ENCODE assay signal across 26 cellular contexts in the genomic region with DNA sequence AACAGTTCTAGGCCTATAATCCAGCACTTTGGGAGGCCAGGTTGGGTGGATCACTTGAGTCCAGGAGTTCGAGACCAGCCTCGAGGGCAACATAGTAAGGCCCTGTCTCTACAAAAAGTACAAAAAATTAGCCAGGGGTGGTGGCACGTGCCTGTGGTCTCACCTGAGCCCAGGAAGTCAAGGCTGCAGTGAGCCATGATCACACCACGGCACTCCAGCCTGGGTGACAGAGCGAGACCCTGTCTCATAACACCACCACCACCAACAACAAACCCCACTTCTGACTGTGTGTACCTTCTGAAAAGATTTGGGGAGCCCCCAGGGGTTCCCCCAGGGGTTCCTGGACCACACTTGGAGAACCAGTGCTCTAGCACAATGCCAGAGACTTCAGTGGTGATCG. TPM values are rescaled to one million over a fixed set of nuclear protein-coding genes. Genes with fewer than 3 reads are reported as not detected.
DNase-seq lines count a peak whose midpoint lies in the region; ATAC-seq, FAIRE-seq and TF ChIP-seq lines count a peak whose summit lies in the region.
"Had no signal": no experiment of that assay in that cellular context is flagged by ENCODE, and none has a peak within 500 bp of the region (broad histone marks: within the 10 kb centered on the region; RNA-seq: fewer than 3 reads in every experiment).

No MANE protein-coding gene starts in this region.

- peaks cover 25% of the 10 kb centered on the region; the same call in 1 of the 2 replicates for H3F3A ChIP-seq in GM23248 (ENCODE audit: insufficient read depth)

- H3K36me3 ChIP-seq in GM12878 (ENCODE audit: control insufficient read depth in 2 of 2, insufficient read depth in 2 of 2, low read length in 1 of 2) (no peaks in the 10 kb centered on the region), trophoblast cell (ENCODE audit: control insufficient read depth in 1 of 2, insufficient read depth in 2 of 2, low read length in 2 of 2) (no peaks in the 10 kb centered on the region), GM23248 (ENCODE audit: low read depth) (no peaks in the 10 kb centered on the region)
- H3K36me3 ChIP-seq: left ventricle myocardium inferior, pancreas, SJCRH30, spleen, suprapubic skin, uterus had no signal

- H3K23me2 ChIP-seq in H9 (ENCODE audit: insufficient read length, low read depth, low read length, poor library complexity, severe bottlenecking), result no peaks in the 10 kb centered on the region

- no peak for TF ChIP-seq EP300 in GM12878 (IDR thresholded peaks at IDR 0.05; ENCODE audit: borderline replicate concordance in 1 of 2, control insufficient read depth in 1 of 2, low read depth in 2 of 2, low read length in 2 of 2)

- no peaks in the 10 kb centered on the region for H3K9me2 ChIP-seq in GM23248 (ENCODE audit: insufficient read depth)

- H3K79me1 ChIP-seq in H9 (ENCODE audit: insufficient read depth, low read depth, low read length, poor library complexity, severe bottlenecking) (no peaks in the 10 kb centered on the region), trophoblast cell (ENCODE audit: low read length) (peaks cover 58% of the 10 kb centered on the region)

- peaks cover 77% of the 10 kb centered on the region for H3K4me1 Mint-ChIP-seq in CD4-positive, alpha-beta T cell (ENCODE audit: low read depth)
- H3K4me1 Mint-ChIP-seq in H9, result peaks cover 52 to 59% of the 10 kb centered on the region in 2 experiments

- no peak overlapping the region for H2BK15ac ChIP-seq in H9 (ENCODE audit: low read depth, low read length)

- H3K4me3 ChIP-seq in GM12878, result no peak overlapping the region
- H3K4me3 ChIP-seq in trophoblast cell (ENCODE audit: low read depth, low read length), result no peak overlapping the region
- no peak overlapping the region for H3K4me3 ChIP-seq in GM23248
- H3K4me3 ChIP-seq: left ventricle myocardium inferior, pancreas, SJCRH30, spleen, suprapubic skin, uterus had no signal

- H3K9me3 Mint-ChIP-seq in CD4-positive, alpha-beta T cell, result no peaks in the 10 kb centered on the region
- H3K9me3 Mint-ChIP-seq in H9, result no peaks in the 10 kb centered on the region
- H3K9me3 Mint-ChIP-seq: mesothelial cell of epicardium; natural killer cell treated with Interleukin-12 subunit alpha and Interleukin-12 subunit beta and Interleukin-15 and Interleukin-18, amount 100 ng/mL, for 72 hours had no signal

- H4K8ac ChIP-seq in H9 (replicated peaks; ENCODE audit: insufficient read length, low read depth, low read length), result no peak overlapping the region
- H4K8ac ChIP-seq in trophoblast cell (ENCODE audit: low read depth, low read length), result no peak overlapping the region

- H3K27me3 Mint-ChIP-seq in CD4-positive, alpha-beta T cell, result no peaks in the 10 kb centered on the region
- no peaks in the 10 kb centered on the region; the same call in 1 of the 2 replicates for H3K27me3 Mint-ChIP-seq in H9 (ENCODE audit: low read depth)
- H3K27me3 Mint-ChIP-seq: brain had no signal

- no peak for TF ChIP-seq POLR2A in GM12878 (IDR thresholded peaks at IDR 0.05; ENCODE audit: low read depth, low read length)

- no peak overlapping the region for H2AFZ ChIP-seq in H9 (ENCODE audit: low read length)
- no peak overlapping the region for H2AFZ ChIP-seq in GM12878 (ENCODE audit: control insufficient read depth, low read depth, low read length)
- no peak overlapping the region for H2AFZ ChIP-seq in trophoblast cell (ENCODE audit: insufficient read depth, low read length, poor library complexity)
- no peak overlapping the region for H2AFZ ChIP-seq in GM23248

- in situ Hi-C loops in GM12878 (cut with MboI), result no loop called here
- in situ Hi-C loops in GM23248 (cut with MboI), result no loop called here

- H3K4me2 ChIP-seq in H9 (ENCODE audit: insufficient read depth, insufficient read length, low read length) (no peak overlapping the region), GM12878 (ENCODE audit: control insufficient read depth, insufficient read depth) (no peak overlapping the region), trophoblast cell (ENCODE audit: low read length) (no peak overlapping the region), GM23248 (ENCODE audit: unreplicated experiment) (no peak overlapping the region)

- H2BK120ac ChIP-seq in H9 (ENCODE audit: low read depth, low read length, poor library complexity, severe bottlenecking) (no peak overlapping the region), trophoblast cell (ENCODE audit: insufficient read depth, low read length, poor library complexity) (peak overlapping the region; percentile 90)

- no peak overlapping the region for H3K14ac ChIP-seq in H9 (ENCODE audit: insufficient read depth, low read length)
- H3K14ac ChIP-seq in trophoblast cell (ENCODE audit: low read length), result peak overlapping the region; percentile 86

- SMC1A ChIA-PET in GM12878 (lab: Charles Lee; ENCODE audit: uncharacterized antibody, unreplicated experiment), result interaction anchor here (1.0 to 1.1 kb wide), 2 partner anchors 20 to 33 kb away, joined by 3 to 6 read pairs; no protein-coding TSS in a partner anchor

- no peak overlapping the region for H3K56ac ChIP-seq in H9 (ENCODE audit: insufficient read length, low read depth, low read length)

- no peak for TF ChIP-seq CTCF in CD4-positive, alpha-beta T cell (IDR thresholded peaks at IDR 0.05)
- no peak for TF ChIP-seq CTCF in H9 (conservative IDR thresholded peaks at IDR 0.05)
- no peak for TF ChIP-seq CTCF in GM12878 (IDR thresholded peaks at IDR 0.05 in 2 of 3, conservative IDR thresholded peaks at IDR 0.05 in 1 of 3; ENCODE audit: control insufficient read depth in 2 of 3, extremely low read depth in 1 of 3, insufficient read depth in 1 of 3, low read depth in 3 of 3, low read length in 3 of 3)

- H4K20me1 ChIP-seq in H9 (ENCODE audit: control insufficient read depth, insufficient read depth, insufficient read length) (no peaks in the 10 kb centered on the region), GM12878 (ENCODE audit: control insufficient read depth, insufficient read depth) (no peaks in the 10 kb centered on the region), GM23248 (ENCODE audit: insufficient read depth) (no peaks in the 10 kb centered on the region)

- no peak for DNase-seq in CD4-positive, alpha-beta T cell
- DNase-seq in H9 (no peak), GM12878 (ENCODE audit: low read depth, low spot score) (no peak), trophoblast cell (no peak), GM23248 (no peak), NCI-H2171 (lab: John Stamatoyannopoulos, UW) (no peak), retina (no peak)
- DNase-seq: activated CD8-positive, alpha-beta memory T cell treated with anti-CD3 and anti-CD28 coated beads for 24 hours; activated gamma-delta T cell; cerebellar nuclear complex; DMS 273 treated with DMSO at 0.1 percent for 48 hours; HCEC 1CT; left ventricle myocardium inferior; NCI-H1092 treated with DMSO at 0.1 percent for 48 hours; NCI-H1930; NCI-H526 treated with DMSO at 0.1 percent for 48 hours; SJCRH30; spleen; uterus had no signal

- no peak overlapping the region for H3K9ac ChIP-seq in H9 (ENCODE audit: extremely low read depth, insufficient read length, low read length)
- no peak overlapping the region for H3K9ac ChIP-seq in GM12878 (ENCODE audit: control insufficient read depth, insufficient read depth, low read length)
- H3K9ac ChIP-seq in trophoblast cell (ENCODE audit: low read length), result no peak overlapping the region
- H3K9ac ChIP-seq in GM23248, result no peak overlapping the region

- RAD21 ChIA-PET in GM12878 (lab: Charles Lee; ENCODE audit: unreplicated experiment), result no interaction called here

- H3K18ac ChIP-seq in H9 (ENCODE audit: insufficient read length, low read depth, low read length) (no peak overlapping the region), trophoblast cell (ENCODE audit: low read length) (peak overlapping the region; percentile 88)

- H3K27ac ChIP-seq in CD4-positive, alpha-beta T cell (ENCODE audit: low read depth, low read length), result no peak overlapping the region
- H3K27ac ChIP-seq in H9 (ENCODE audit: insufficient read length, low read depth, low read length) (no peak overlapping the region), GM12878 (ENCODE audit: control insufficient read depth, insufficient read depth) (no peak overlapping the region), trophoblast cell (ENCODE audit: low read depth, low read length) (no peak overlapping the region), GM23248 (no peak overlapping the region)
- H3K27ac ChIP-seq: left ventricle myocardium inferior, pancreas, SJCRH30, suprapubic skin, uterus had no signal

- H4K5ac ChIP-seq in H9 (ENCODE audit: insufficient read length, low read depth, low read length), result no peak overlapping the region

- no peak overlapping the region for H4K12ac ChIP-seq in trophoblast cell (ENCODE audit: low read depth, low read length)

- TF ChIP-seq RAD21 in GM12878 (IDR thresholded peaks at IDR 0.05; ENCODE audit: insufficient read depth, low read depth, low read length), result no peak

- no peak overlapping the region for H4K91ac ChIP-seq in H9 (ENCODE audit: insufficient read length, low read depth, low read length)
- H4K91ac ChIP-seq in trophoblast cell (ENCODE audit: low read depth, low read length), result peak overlapping the region; percentile 93

- FAIRE-seq in GM12878 (lab: Jason Lieb, UNC), result no peak
- FAIRE-seq: islet of Langerhans, pancreas had no signal

- peak overlapping the region; percentile 16 for H2BK12ac ChIP-seq in H9 (ENCODE audit: insufficient read length, low read depth, low read length)
- peak overlapping the region; percentile 98 for H2BK12ac ChIP-seq in trophoblast cell (ENCODE audit: low read length)

- peaks cover 13% of the 10 kb centered on the region for H3K4me1 ChIP-seq in H9 (ENCODE audit: insufficient read depth, low read length)
- H3K4me1 ChIP-seq in GM12878 (ENCODE audit: control insufficient read depth, insufficient read depth, low read length), result peaks cover 26% of the 10 kb centered on the region
- H3K4me1 ChIP-seq in trophoblast cell (ENCODE audit: control insufficient read depth in 1 of 2, insufficient read depth in 2 of 2, low read length in 2 of 2), result peaks cover 50 to 58% of the 10 kb centered on the region in 2 experiments
- peaks cover 42% of the 10 kb centered on the region for H3K4me1 ChIP-seq in GM23248 (ENCODE audit: insufficient read depth)

- no peak overlapping the region for H2AK5ac ChIP-seq in H9 (ENCODE audit: insufficient read length, low read length)
- H2AK5ac ChIP-seq in trophoblast cell (ENCODE audit: low read length), result peak overlapping the region; percentile 70

- H2BK5ac ChIP-seq in H9 (ENCODE audit: insufficient read length, low read length) (no peak overlapping the region), trophoblast cell (ENCODE audit: low read depth, low read length, poor library complexity) (peak overlapping the region; percentile 85)

- no peaks in the 10 kb centered on the region for H3K27me3 ChIP-seq in CD4-positive, alpha-beta T cell (ENCODE audit: control insufficient read depth, insufficient read depth, low read length)
- H3K27me3 ChIP-seq in H9 (ENCODE audit: insufficient read depth, low read length) (no peaks in the 10 kb centered on the region), GM12878 (replicated peaks in 1 of 2; ENCODE audit: control insufficient read depth in 2 of 2, insufficient read depth in 2 of 2, low read length in 1 of 2) (no peaks in the 10 kb centered on the region; a peak in 1 of 4 replicates), trophoblast cell (ENCODE audit: insufficient read depth, low read length) (no peaks in the 10 kb centered on the region), GM23248 (replicated peaks; ENCODE audit: insufficient read depth) (no peaks in the 10 kb centered on the region)
- H3K27me3 ChIP-seq: pancreas, SJCRH30, spleen, suprapubic skin, uterus had no signal

- no peak overlapping the region for H3T11ph ChIP-seq in H9 (ENCODE audit: low read length)

- ATAC-seq in CD4-positive, alpha-beta T cell (ENCODE audit: poor library complexity), result no peak
- no peak for ATAC-seq in GM12878
- ATAC-seq: activated CD4-positive, CD25-positive, alpha-beta regulatory T cell treated with anti-CD3 and anti-CD28 coated beads, Interleukin-2, amount 50 U/mL, for 24 hours; natural killer cell treated with Interleukin-12 subunit alpha and Interleukin-12 subunit beta and Interleukin-15 and Interleukin-18, amount 100 ng/mL, for 72 hours; pancreas had no signal

- no peak overlapping the region for H2BK20ac ChIP-seq in H9 (ENCODE audit: low read depth, low read length, poor library complexity, severe bottlenecking)

- whole genome bisulfite sequencing in H9 (ENCODE audit: extremely low coverage, insufficient read length, low lambda C conversion rate), result no CpG with 5 or more reads among the region's 6 CpGs
- 45% methylated on average over 6 of the region's 6 CpGs for WGBS in GM12878 (ENCODE audit: insufficient coverage, insufficient replicate concordance, low lambda C conversion rate, missing lambda C conversion rate)
- WGBS in trophoblast cell (ENCODE audit: extremely low coverage, insufficient coverage, insufficient read length), result no CpG with 5 or more reads among the region's 6 CpGs
- 92 to 93% methylated on average over 6 of the region's 6 CpGs for WGBS in GM23248 (ENCODE audit: low coverage in 1 of 2, low lambda C conversion rate in 2 of 2, missing lambda C conversion rate in 2 of 2), 2 experiments

- H3K79me2 ChIP-seq in H9 (ENCODE audit: insufficient read depth, low read length) (no peaks in the 10 kb centered on the region), GM12878 (ENCODE audit: control insufficient read depth, insufficient read depth, low read length) (no peaks in the 10 kb centered on the region), trophoblast cell (ENCODE audit: control insufficient read depth, insufficient read depth, low read length, poor library complexity) (peaks cover 16% of the 10 kb centered on the region), GM23248 (ENCODE audit: insufficient read depth) (no peaks in the 10 kb centered on the region)

- POLR2A ChIA-PET in CD4-positive, alpha-beta T cell (lab: Charles Lee), result interaction anchor here (1.1 to 1.3 kb wide), 2 partner anchors 17 to 26 kb away, joined by 3 read pairs; no protein-coding TSS in a partner anchor
- POLR2A ChIA-PET in GM12878 (lab: Charles Lee), result no interaction called here

- BruUV-seq in GM12878 (replicated peaks; lab: Mats Ljungman, UMichigan), result no TSS peak

- H3K23ac ChIP-seq in H9 (ENCODE audit: insufficient read length, low read depth, low read length) (no peak overlapping the region), trophoblast cell (ENCODE audit: low read length) (no peak overlapping the region)

- H3K4ac ChIP-seq in H9 (ENCODE audit: low read depth, low read length), result no peak overlapping the region
- H3K4ac ChIP-seq in trophoblast cell (ENCODE audit: low read depth, low read length), result peak overlapping the region; percentile 17

- intact Hi-C loops in CD4-positive, alpha-beta T cell (cut with DNase I, micrococcal nuclease), result no loop called here
- intact Hi-C loops in GM12878 (cut with micrococcal nuclease; ENCODE audit: unreplicated experiment), result no loop called here

- peak overlapping the region; percentile 77 for H3K27ac Mint-ChIP-seq in CD4-positive, alpha-beta T cell
- H3K27ac Mint-ChIP-seq in H9, result no peak overlapping the region
- H3K27ac Mint-ChIP-seq: mesothelial cell of epicardium; natural killer cell treated with Interleukin-12 subunit alpha and Interleukin-12 subunit beta and Interleukin-15 and Interleukin-18, amount 100 ng/mL, for 72 hours had no signal

- no peaks in the 10 kb centered on the region for H3K9me3 ChIP-seq in CD4-positive, alpha-beta T cell (ENCODE audit: control insufficient read depth, low read length)
- H3K9me3 ChIP-seq in H9 (ENCODE audit: control insufficient read depth, low read depth, low read length) (no peaks in the 10 kb centered on the region), GM12878 (replicated peaks; ENCODE audit: control insufficient read depth, insufficient read depth, low read length) (no peaks in the 10 kb centered on the region), trophoblast cell (ENCODE audit: insufficient read depth, low read depth, low read length) (no peaks in the 10 kb centered on the region), GM23248 (ENCODE audit: low read depth) (no peaks in the 10 kb centered on the region)
- H3K9me3 ChIP-seq: left ventricle myocardium inferior, pancreas, SJCRH30, spleen, suprapubic skin, uterus had no signal

- CTCF ChIA-PET in CD4-positive, alpha-beta T cell (lab: Charles Lee), result no interaction called here
- CTCF ChIA-PET in GM12878 (lab: Yijun Ruan, JAX), result interaction anchor here (0.9 to 59.5 kb wide), 2 partner anchors 21 to 34 kb away, joined by 3 to 2333 read pairs; no protein-coding TSS in a partner anchor

- H3K4me3 Mint-ChIP-seq in CD4-positive, alpha-beta T cell, result no peak overlapping the region
- no peak overlapping the region for H3K4me3 Mint-ChIP-seq in H9
- H3K4me3 Mint-ChIP-seq: brain; mesothelial cell of epicardium; natural killer cell treated with Interleukin-12 subunit alpha and Interleukin-12 subunit beta and Interleukin-15 and Interleukin-18, amount 100 ng/mL, for 72 hours had no signal

- no peaks in the 10 kb centered on the region for H3K36me3 Mint-ChIP-seq in CD4-positive, alpha-beta T cell (ENCODE audit: low read depth)
- no peaks in the 10 kb centered on the region; a peak in 1 of 7 replicates for H3K36me3 Mint-ChIP-seq in H9 (ENCODE audit: insufficient read depth in 1 of 3, low read depth in 3 of 3)
- H3K36me3 Mint-ChIP-seq: brain; mesothelial cell of epicardium; natural killer cell treated with Interleukin-12 subunit alpha and Interleukin-12 subunit beta and Interleukin-15 and Interleukin-18, amount 100 ng/mL, for 72 hours had no signal

RNA-seq across cellular contexts. Expression of a gene that starts 30.0 kb away (rescaled TPM):
- 10 to 100 TPM; 14.9 to 15.3 TPM for total RNA-seq in CD4-positive, alpha-beta T cell
- total RNA-seq in H9 (2021), result 15.4 and 15.5 TPM in 2 replicates
- total RNA-seq in GM12878 (2013; cell fraction: nucleolus; rRNA removed), result 16.3 and 17.6 TPM in 2 replicates
- total RNA-seq in GM12878 (2014; rRNA removed), result 1.6 and 2.0 TPM in 2 replicates
- total RNA-seq in GM12878 (2014; rRNA removed; fragmentation: Illumina TruSeq; extraction: Trizol), result 0.83 and 1.2 TPM in 2 replicates
- 3.0 TPM in 2 replicates for total RNA-seq in GM12878 (2021)
- 0.26 TPM for polyA plus RNA-seq in GM12878 (2011; ENCODE audit: low read depth)
- polyA plus RNA-seq in GM12878 (2011; rRNA removed), result 1.4 and 2.0 TPM in 2 replicates
- polyA plus RNA-seq in GM12878 (2011; cell fraction: cytosol; rRNA removed), result 1.7 and 2.1 TPM in 2 replicates
- 3.5 and 3.8 TPM in 2 replicates for polyA plus RNA-seq in GM12878 (2011; cell fraction: nucleus; rRNA removed)
- 0.47 and 0.66 TPM in 2 replicates for polyA plus RNA-seq in GM12878 (2012)
- polyA plus RNA-seq in GM12878 (2014; fragmentation: Illumina TruSeq; extraction: Trizol), result 0.81 and 1.2 TPM in 2 replicates
- polyA plus RNA-seq in GM12878 (2014; fragmentation: Nextera tagmentation; extraction: Ambion mirVana), result under 1 TPM; 0.27 to 0.31 TPM
- polyA plus RNA-seq in GM12878 (2014; rRNA removed), result 1.1 and 1.4 TPM in 2 replicates
- polyA plus RNA-seq in GM12878 (2016; fragmentation: Nextera tagmentation; extraction: Ambion mirVana), result 1 to 10 TPM in 1 of 2 experiments, under 1 TPM in 1; 0.87 to 1.3 TPM
- polyA minus RNA-seq in GM12878 (2011; rRNA and poly(A)+ RNA removed), result 2.3 and 3.9 TPM in 2 replicates
- polyA minus RNA-seq in GM12878 (2011; cell fraction: cytosol; rRNA and poly(A)+ RNA removed), result 2.6 and 2.9 TPM in 2 replicates
- 2.5 and 3.7 TPM in 2 replicates for polyA minus RNA-seq in GM12878 (2011; cell fraction: nucleus; rRNA and poly(A)+ RNA removed)
- 20.4 and 22.1 TPM in 2 replicates for polyA plus RNA-seq in trophoblast cell (2013)
- 3.0 and 4.4 TPM in 2 replicates for total RNA-seq in GM23248 (2014; rRNA removed; shearing (Covaris generic))
- 3.7 and 3.8 TPM in 2 replicates for polyA plus RNA-seq in GM23248 (2016; fragmentation: Nextera tagmentation; extraction: Ambion mirVana)
